ENCODE assay signal across 9 cellular contexts in the genomic region with DNA sequence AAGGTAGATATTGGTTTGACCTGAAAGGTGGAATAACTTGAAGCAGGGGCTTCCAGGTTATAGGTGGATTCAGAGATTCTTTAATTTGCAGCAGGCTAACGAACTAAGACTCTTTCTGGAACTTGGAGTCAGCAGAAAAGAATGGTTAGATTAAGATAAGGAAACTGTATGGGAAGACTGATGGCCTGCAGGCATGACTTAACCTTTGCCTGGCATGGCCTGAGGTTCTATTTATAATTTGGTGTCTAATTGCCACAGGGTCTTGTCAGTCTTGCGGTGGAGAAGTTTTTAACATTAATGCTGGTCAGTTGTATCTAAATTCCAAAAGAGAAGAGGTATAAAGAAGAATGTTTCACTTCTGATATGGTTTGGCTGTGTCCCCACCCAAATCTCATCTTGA.
"Had no signal": no experiment of that assay in that cellular context is flagged by ENCODE, and none has a peak within 500 bp of the region (broad histone marks: within the 10 kb centered on the region; RNA-seq: fewer than 3 reads in every experiment).

No MANE protein-coding gene starts in this region.

- H3K36me3 ChIP-seq: HAP-1 had no signal

- H2AFZ ChIP-seq: GM23248, GM23338 had no signal

- H3K9me3 ChIP-seq: HAP-1 had no signal

- H3K4me2 ChIP-seq: GM23338 had no signal

- H3K9ac ChIP-seq: GM23248 had no signal

- DNase-seq: GM23248, GOT3, H7, H9, HCEC 1CT, HFFc6 had no signal

- ATAC-seq: GM23338, HCT116 had no signal

- H3K4me1 ChIP-seq: HAP-1 had no signal

- H3K27ac ChIP-seq: GM23248 had no signal

- H3K4me3 ChIP-seq: GM23248, GM23338, HAP-1 had no signal
